ENCODE assay signal across 24 cellular contexts in the genomic region with DNA sequence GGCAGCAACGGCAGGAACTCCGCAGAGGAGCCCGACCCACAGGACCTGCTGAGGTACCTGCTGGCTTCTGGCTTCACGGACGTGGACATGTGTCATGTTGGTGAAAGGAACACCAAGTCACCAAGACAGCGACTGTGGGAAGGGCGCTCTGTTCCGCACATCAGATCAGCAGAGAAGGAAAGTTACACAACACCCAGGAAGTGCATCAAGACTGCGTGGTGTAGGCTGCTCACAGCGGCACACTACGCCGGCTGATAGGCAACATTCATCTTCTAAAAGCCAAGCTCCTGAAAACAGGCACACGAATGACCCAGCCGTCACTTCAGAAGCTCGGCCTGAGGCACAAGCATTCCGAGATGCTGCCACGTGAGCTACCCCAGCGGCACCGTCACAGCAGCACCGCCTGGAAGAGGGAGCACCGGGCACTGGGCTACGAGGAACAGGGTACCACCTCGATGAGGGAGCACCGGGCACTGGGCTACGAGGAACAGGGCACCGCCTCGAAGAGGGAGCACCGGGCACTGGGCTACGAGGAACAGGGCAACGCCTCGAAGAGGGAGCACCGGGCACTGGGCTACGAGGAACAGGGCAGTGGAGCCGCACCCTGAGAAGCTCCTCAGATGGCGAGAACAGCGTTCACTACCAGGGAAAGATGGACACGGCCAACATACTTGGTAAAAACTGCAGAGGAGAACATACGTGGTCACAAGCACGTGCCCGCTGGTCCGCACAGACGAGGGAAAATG.
"Had no signal": no experiment of that assay in that cellular context is flagged by ENCODE, and none has a peak within 500 bp of the region (broad histone marks: within the 10 kb centered on the region; RNA-seq: fewer than 3 reads in every experiment).

No MANE protein-coding gene starts in this region.

- ATAC-seq: activated CD8-positive, alpha-beta memory T cell treated with anti-CD3 and anti-CD28 coated beads, Interleukin-2, amount 10 ng/mL, durations not matched to agents 7 days and 5 days; Panc1 had no signal

- H3K4me1 Mint-ChIP-seq: activated CD8-positive, alpha-beta memory T cell treated with anti-CD3 and anti-CD28 coated beads, Interleukin-2, amount 10 ng/mL, durations not matched to agents 7 days and 5 days had no signal

- H3K36me3 Mint-ChIP-seq: activated CD8-positive, alpha-beta memory T cell treated with anti-CD3 and anti-CD28 coated beads, Interleukin-2, amount 10 ng/mL, durations not matched to agents 7 days and 5 days had no signal

- DNase-seq: activated CD4-positive, alpha-beta T cell treated with anti-CD3 and anti-CD28 coated beads for 48 hours; activated CD4-positive, alpha-beta T cell treated with anti-CD3 and anti-CD28 coated beads, Interleukin-2, amount 50 U/mL, for 4 hours; activated CD4-positive, CD25-positive, alpha-beta regulatory T cell treated with anti-CD3 and anti-CD28 coated beads, Interleukin-2, amount 50 U/mL, for 72 hours; activated CD8-positive, alpha-beta memory T cell treated with anti-CD3 and anti-CD28 coated beads, Interleukin-2, amount 10 ng/mL, durations not matched to agents 7 days and 5 days; activated effector memory CD4-positive, alpha-beta T cell treated with anti-CD3 and anti-CD28 coated beads, Interleukin-2, amount 50 U/mL, for 16 hours; activated naive CD4-positive, alpha-beta T cell treated with Interleukin-2 at 50 U/mL for 16 hours; activated T-cell treated with anti-CD3 and anti-CD28 coated beads, Interleukin-2, amount 50 U/mL, for 24 hours; adrenal gland; anterior cingulate cortex; caudate nucleus; NCI-H1092 treated with DMSO at 0.1 percent for 48 hours; NCI-H1436; NCI-H187; NCI-H2081; NCI-H510A treated with DMSO at 0.1 percent for 48 hours; NCI-H69; NK-92 treated with Interleukin-12 subunit alpha and Interleukin-12 subunit beta, amount 100 ng/mL, for 24 hours; OCI-M1; RPMI8226; SHP77 treated with DMSO at 0.1 percent for 48 hours had no signal

- H3K27ac Mint-ChIP-seq: activated CD8-positive, alpha-beta memory T cell treated with anti-CD3 and anti-CD28 coated beads, Interleukin-2, amount 10 ng/mL, durations not matched to agents 7 days and 5 days; activated naive CD8-positive, alpha-beta T cell; activated T-helper 1 cell treated with anti-CD3 and anti-CD28 coated beads, Interleukin-12 subunit alpha, Interleukin-12 subunit beta, Interleukin-2, Interleukin-4 antibody, amounts not matched to agents 30 ng/mL and 10 ng/mL and 1 ng/mL, durations not matched to agents 14 hours and 24 hours and 36 hours; T-helper 1 cell treated with Interleukin-12 subunit alpha and Interleukin-12 subunit beta and Interleukin-4 antibody, amounts not matched to agents 30 μg/mL and 1 μg/mL, for 36 hours had no signal

- H3K9me3 Mint-ChIP-seq: activated T-cell treated with anti-CD3 and anti-CD28 coated beads, Interleukin-2, amount 50 U/mL, for 24 hours; activated T-helper 1 cell treated with anti-CD3 and anti-CD28 coated beads, Interleukin-12 subunit alpha, Interleukin-12 subunit beta, Interleukin-2, Interleukin-4 antibody, amounts not matched to agents 30 ng/mL and 10 ng/mL and 1 ng/mL, durations not matched to agents 14 hours and 24 hours and 36 hours; T-helper 1 cell treated with Interleukin-12 subunit alpha and Interleukin-12 subunit beta and Interleukin-4 antibody, amounts not matched to agents 30 μg/mL and 1 μg/mL, for 36 hours had no signal

- H3K27me3 Mint-ChIP-seq: activated CD8-positive, alpha-beta memory T cell treated with anti-CD3 and anti-CD28 coated beads, Interleukin-2, amount 10 ng/mL, durations not matched to agents 7 days and 5 days; activated naive CD8-positive, alpha-beta T cell; activated T-cell treated with anti-CD3 and anti-CD28 coated beads, Interleukin-2, amount 50 U/mL, for 24 hours had no signal

- H3K4me3 Mint-ChIP-seq: activated CD8-positive, alpha-beta memory T cell treated with anti-CD3 and anti-CD28 coated beads, Interleukin-2, amount 10 ng/mL, durations not matched to agents 7 days and 5 days; activated naive CD8-positive, alpha-beta T cell; activated T-cell treated with anti-CD3 and anti-CD28 coated beads, Interleukin-2, amount 50 U/mL, for 24 hours; activated T-helper 1 cell treated with anti-CD3 and anti-CD28 coated beads, Interleukin-12 subunit alpha, Interleukin-12 subunit beta, Interleukin-2, Interleukin-4 antibody, amounts not matched to agents 30 ng/mL and 10 ng/mL and 1 ng/mL, durations not matched to agents 14 hours and 24 hours and 36 hours; T-helper 1 cell treated with Interleukin-12 subunit alpha and Interleukin-12 subunit beta and Interleukin-4 antibody, amounts not matched to agents 30 μg/mL and 1 μg/mL, for 36 hours had no signal
